ENCODE assay signal across 2 cellular contexts in the genomic region with DNA sequence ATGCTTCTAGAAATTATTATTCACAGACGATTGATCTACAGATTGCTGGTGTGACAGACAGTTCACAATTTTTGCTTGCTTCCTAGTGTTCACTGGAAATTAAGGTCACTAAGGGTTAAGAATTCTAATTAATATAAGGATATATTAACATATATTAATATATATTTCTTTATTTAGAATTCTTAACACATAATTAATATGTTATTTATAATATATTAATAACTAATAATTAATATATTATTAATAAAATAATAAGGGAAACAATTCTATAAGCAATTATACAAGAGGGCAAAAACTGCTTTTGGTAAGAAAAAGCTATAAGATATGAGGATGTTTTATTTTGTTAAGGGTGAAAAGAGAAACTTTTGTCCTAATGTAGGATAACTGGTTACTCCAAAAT.
TF ChIP-seq lines count a peak whose summit lies in the region.

No MANE protein-coding gene starts in this region.

TF ChIP-seq in SK-N-SH, 30 proteins besides CTCF, POLR2A, EP300 and RAD21 (continued from another document):
- TF ChIP-seq, protein P1, sequence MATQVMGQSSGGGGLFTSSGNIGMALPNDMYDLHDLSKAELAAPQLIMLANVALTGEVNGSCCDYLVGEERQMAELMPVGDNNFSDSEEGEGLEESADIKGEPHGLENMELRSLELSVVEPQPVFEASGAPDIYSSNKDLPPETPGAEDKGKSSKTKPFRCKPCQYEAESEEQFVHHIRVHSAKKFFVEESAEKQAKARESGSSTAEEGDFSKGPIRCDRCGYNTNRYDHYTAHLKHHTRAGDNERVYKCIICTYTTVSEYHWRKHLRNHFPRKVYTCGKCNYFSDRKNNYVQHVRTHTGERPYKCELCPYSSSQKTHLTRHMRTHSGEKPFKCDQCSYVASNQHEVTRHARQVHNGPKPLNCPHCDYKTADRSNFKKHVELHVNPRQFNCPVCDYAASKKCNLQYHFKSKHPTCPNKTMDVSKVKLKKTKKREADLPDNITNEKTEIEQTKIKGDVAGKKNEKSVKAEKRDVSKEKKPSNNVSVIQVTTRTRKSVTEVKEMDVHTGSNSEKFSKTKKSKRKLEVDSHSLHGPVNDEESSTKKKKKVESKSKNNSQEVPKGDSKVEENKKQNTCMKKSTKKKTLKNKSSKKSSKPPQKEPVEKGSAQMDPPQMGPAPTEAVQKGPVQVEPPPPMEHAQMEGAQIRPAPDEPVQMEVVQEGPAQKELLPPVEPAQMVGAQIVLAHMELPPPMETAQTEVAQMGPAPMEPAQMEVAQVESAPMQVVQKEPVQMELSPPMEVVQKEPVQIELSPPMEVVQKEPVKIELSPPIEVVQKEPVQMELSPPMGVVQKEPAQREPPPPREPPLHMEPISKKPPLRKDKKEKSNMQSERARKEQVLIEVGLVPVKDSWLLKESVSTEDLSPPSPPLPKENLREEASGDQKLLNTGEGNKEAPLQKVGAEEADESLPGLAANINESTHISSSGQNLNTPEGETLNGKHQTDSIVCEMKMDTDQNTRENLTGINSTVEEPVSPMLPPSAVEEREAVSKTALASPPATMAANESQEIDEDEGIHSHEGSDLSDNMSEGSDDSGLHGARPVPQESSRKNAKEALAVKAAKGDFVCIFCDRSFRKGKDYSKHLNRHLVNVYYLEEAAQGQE (IDR thresholded peaks at IDR 0.05; ENCODE audit: low read depth, low read length): no peak
- TF ChIP-seq, protein P2, sequence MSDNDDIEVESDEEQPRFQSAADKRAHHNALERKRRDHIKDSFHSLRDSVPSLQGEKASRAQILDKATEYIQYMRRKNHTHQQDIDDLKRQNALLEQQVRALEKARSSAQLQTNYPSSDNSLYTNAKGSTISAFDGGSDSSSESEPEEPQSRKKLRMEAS (IDR thresholded peaks at IDR 0.05; ENCODE audit: low read depth): no peak
- no peak for TF ChIP-seq TAF1 (IDR thresholded peaks at IDR 0.05; ENCODE audit: borderline replicate concordance, low read depth, low read length)
- no peak for TF ChIP-seq EZH2phosphoT487 (IDR thresholded peaks at IDR 0.05; ENCODE audit: borderline replicate concordance, low read depth)

TF ChIP-seq in SK-N-SH treated with all-trans-retinoic acid at 6 μM for 48 hours, 23 proteins besides CTCF, POLR2A, EP300 and RAD21 (continued from another document):
- TF ChIP-seq ZNF8 (CRISPR knock-in tag; IDR thresholded peaks at IDR 0.05) (no peak), ARNTL (CRISPR knock-in tag; IDR thresholded peaks at IDR 0.05; ENCODE audit: borderline replicate concordance, low read depth) (no peak), ESRRG (CRISPR knock-in tag; IDR thresholded peaks at IDR 0.05) (no peak), BACH2 (CRISPR knock-in tag; IDR thresholded peaks at IDR 0.05; ENCODE audit: borderline replicate concordance) (no peak)
